ENCODE assay signal across 1 cellular context in the genomic region with DNA sequence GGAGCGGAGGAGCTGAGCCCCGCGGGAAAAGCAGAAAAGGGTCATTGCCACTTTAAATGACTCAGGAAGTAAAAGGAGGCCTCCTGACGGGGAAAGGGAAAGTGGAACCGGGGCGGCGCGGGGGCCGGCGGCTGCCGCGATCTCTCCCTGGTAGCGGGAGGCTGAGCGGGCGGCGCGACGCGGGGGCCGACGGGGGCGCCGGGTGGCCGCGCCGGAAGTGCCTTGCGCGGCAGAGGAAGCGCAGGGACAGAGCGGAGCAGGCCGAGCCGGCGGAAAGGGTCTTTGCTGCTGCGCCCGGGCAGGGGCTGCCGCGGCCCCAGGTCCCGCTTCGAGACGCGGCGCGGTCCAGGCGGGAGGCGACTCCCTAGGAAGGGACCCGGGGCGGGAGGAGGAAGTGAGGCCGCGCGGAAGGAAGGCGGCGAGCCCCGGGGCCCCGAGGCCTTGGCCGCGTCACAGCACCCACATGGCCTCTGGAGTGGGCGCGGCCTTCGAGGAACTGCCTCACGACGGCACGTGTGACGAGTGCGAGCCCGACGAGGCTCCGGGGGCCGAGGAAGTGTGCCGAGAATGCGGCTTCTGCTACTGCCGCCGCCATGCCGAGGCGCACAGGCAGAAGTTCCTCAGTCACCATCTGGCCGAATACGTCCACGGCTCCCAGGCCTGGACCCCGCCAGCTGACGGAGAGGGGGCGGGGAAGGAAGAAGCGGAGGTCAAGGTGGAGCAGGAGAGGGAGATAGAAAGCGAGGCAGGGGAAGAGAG.
A peak's percentile ranks its signal among the peaks of the same experiment; 100 is the strongest.
TF ChIP-seq lines count a peak whose summit lies in the region.

A gene with protein sequence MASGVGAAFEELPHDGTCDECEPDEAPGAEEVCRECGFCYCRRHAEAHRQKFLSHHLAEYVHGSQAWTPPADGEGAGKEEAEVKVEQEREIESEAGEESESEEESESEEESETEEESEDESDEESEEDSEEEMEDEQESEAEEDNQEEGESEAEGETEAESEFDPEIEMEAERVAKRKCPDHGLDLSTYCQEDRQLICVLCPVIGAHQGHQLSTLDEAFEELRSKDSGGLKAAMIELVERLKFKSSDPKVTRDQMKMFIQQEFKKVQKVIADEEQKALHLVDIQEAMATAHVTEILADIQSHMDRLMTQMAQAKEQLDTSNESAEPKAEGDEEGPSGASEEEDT (plus strand): TSS at position 127 of the 759 bp plus-strand sequence. CDS start 337 bp downstream, at position 464.

TF ChIP-seq in HEK293, 187 proteins besides CTCF, POLR2A, EP300 and RAD21 (continued from another document):
- no peak for TF ChIP-seq BCL11B (tag by site-specific recombination; IDR thresholded peaks at IDR 0.05; ENCODE audit: low read depth)
- no peak for TF ChIP-seq ZIC2 (tag by site-specific recombination; IDR thresholded peaks at IDR 0.05)
- TF ChIP-seq, protein P1, sequence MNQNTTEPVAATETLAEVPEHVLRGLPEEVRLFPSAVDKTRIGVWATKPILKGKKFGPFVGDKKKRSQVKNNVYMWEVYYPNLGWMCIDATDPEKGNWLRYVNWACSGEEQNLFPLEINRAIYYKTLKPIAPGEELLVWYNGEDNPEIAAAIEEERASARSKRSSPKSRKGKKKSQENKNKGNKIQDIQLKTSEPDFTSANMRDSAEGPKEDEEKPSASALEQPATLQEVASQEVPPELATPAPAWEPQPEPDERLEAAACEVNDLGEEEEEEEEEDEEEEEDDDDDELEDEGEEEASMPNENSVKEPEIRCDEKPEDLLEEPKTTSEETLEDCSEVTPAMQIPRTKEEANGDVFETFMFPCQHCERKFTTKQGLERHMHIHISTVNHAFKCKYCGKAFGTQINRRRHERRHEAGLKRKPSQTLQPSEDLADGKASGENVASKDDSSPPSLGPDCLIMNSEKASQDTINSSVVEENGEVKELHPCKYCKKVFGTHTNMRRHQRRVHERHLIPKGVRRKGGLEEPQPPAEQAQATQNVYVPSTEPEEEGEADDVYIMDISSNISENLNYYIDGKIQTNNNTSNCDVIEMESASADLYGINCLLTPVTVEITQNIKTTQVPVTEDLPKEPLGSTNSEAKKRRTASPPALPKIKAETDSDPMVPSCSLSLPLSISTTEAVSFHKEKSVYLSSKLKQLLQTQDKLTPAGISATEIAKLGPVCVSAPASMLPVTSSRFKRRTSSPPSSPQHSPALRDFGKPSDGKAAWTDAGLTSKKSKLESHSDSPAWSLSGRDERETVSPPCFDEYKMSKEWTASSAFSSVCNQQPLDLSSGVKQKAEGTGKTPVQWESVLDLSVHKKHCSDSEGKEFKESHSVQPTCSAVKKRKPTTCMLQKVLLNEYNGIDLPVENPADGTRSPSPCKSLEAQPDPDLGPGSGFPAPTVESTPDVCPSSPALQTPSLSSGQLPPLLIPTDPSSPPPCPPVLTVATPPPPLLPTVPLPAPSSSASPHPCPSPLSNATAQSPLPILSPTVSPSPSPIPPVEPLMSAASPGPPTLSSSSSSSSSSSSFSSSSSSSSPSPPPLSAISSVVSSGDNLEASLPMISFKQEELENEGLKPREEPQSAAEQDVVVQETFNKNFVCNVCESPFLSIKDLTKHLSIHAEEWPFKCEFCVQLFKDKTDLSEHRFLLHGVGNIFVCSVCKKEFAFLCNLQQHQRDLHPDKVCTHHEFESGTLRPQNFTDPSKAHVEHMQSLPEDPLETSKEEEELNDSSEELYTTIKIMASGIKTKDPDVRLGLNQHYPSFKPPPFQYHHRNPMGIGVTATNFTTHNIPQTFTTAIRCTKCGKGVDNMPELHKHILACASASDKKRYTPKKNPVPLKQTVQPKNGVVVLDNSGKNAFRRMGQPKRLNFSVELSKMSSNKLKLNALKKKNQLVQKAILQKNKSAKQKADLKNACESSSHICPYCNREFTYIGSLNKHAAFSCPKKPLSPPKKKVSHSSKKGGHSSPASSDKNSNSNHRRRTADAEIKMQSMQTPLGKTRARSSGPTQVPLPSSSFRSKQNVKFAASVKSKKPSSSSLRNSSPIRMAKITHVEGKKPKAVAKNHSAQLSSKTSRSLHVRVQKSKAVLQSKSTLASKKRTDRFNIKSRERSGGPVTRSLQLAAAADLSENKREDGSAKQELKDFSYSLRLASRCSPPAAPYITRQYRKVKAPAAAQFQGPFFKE (tag by site-specific recombination; IDR thresholded peaks at IDR 0.05; ENCODE audit: borderline replicate concordance) = no peak
- TF ChIP-seq, protein P2, sequence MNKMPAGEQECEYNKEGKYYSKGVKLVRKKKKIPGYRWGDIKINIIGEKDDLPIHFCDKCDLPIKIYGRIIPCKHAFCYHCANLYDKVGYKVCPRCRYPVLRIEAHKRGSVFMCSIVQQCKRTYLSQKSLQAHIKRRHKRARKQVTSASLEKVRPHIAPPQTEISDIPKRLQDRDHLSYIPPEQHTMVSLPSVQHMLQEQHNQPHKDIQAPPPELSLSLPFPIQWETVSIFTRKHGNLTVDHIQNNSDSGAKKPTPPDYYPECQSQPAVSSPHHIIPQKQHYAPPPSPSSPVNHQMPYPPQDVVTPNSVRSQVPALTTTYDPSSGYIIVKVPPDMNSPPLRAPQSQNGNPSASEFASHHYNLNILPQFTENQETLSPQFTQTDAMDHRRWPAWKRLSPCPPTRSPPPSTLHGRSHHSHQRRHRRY (tag by site-specific recombination; IDR thresholded peaks at IDR 0.05) = 0 out of 2 replicates have a peak, but pooled peaks have one; percentile 28
- TF ChIP-seq, protein P3, sequence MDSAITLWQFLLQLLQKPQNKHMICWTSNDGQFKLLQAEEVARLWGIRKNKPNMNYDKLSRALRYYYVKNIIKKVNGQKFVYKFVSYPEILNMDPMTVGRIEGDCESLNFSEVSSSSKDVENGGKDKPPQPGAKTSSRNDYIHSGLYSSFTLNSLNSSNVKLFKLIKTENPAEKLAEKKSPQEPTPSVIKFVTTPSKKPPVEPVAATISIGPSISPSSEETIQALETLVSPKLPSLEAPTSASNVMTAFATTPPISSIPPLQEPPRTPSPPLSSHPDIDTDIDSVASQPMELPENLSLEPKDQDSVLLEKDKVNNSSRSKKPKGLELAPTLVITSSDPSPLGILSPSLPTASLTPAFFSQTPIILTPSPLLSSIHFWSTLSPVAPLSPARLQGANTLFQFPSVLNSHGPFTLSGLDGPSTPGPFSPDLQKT (IDR thresholded peaks at IDR 0.05; ENCODE audit: borderline replicate concordance, low read depth, low read length) = no peak
- TF ChIP-seq ZNF214 (tag by site-specific recombination; IDR thresholded peaks at IDR 0.05; ENCODE audit: borderline replicate concordance) = no peak
- no peak for TF ChIP-seq ZNF292 (tag by site-specific recombination; IDR thresholded peaks at IDR 0.05; ENCODE audit: borderline replicate concordance, low read depth)
- TF ChIP-seq, protein P4, sequence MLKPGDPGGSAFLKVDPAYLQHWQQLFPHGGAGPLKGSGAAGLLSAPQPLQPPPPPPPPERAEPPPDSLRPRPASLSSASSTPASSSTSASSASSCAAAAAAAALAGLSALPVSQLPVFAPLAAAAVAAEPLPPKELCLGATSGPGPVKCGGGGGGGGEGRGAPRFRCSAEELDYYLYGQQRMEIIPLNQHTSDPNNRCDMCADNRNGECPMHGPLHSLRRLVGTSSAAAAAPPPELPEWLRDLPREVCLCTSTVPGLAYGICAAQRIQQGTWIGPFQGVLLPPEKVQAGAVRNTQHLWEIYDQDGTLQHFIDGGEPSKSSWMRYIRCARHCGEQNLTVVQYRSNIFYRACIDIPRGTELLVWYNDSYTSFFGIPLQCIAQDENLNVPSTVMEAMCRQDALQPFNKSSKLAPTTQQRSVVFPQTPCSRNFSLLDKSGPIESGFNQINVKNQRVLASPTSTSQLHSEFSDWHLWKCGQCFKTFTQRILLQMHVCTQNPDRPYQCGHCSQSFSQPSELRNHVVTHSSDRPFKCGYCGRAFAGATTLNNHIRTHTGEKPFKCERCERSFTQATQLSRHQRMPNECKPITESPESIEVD (tag by site-specific recombination; IDR thresholded peaks at IDR 0.05) = no peak
- peak; percentile 86 for TF ChIP-seq ZBTB20 (tag by site-specific recombination; IDR thresholded peaks at IDR 0.05)
- TF ChIP-seq, protein P5, sequence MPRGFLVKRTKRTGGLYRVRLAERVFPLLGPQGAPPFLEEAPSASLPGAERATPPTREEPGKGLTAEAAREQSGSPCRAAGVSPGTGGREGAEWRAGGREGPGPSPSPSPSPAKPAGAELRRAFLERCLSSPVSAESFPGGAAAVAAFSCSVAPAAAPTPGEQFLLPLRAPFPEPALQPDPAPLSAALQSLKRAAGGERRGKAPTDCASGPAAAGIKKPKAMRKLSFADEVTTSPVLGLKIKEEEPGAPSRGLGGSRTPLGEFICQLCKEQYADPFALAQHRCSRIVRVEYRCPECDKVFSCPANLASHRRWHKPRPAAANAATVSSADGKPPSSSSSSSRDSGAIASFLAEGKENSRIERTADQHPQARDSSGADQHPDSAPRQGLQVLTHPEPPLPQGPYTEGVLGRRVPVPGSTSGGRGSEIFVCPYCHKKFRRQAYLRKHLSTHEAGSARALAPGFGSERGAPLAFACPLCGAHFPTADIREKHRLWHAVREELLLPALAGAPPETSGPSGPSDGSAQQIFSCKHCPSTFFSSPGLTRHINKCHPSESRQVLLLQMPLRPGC (tag by site-specific recombination; IDR thresholded peaks at IDR 0.05) = no peak
- 0 out of 2 replicates have a peak, but pooled peaks have one; percentile 66 for TF ChIP-seq IKZF3 (tag by site-specific recombination; IDR thresholded peaks at IDR 0.05)
- no peak for TF ChIP-seq SALL2 (tag by site-specific recombination; IDR thresholded peaks at IDR 0.05; ENCODE audit: borderline replicate concordance)
